Comparison of ENCODE assay signal across 23 cellular contexts in the genomic region with DNA sequence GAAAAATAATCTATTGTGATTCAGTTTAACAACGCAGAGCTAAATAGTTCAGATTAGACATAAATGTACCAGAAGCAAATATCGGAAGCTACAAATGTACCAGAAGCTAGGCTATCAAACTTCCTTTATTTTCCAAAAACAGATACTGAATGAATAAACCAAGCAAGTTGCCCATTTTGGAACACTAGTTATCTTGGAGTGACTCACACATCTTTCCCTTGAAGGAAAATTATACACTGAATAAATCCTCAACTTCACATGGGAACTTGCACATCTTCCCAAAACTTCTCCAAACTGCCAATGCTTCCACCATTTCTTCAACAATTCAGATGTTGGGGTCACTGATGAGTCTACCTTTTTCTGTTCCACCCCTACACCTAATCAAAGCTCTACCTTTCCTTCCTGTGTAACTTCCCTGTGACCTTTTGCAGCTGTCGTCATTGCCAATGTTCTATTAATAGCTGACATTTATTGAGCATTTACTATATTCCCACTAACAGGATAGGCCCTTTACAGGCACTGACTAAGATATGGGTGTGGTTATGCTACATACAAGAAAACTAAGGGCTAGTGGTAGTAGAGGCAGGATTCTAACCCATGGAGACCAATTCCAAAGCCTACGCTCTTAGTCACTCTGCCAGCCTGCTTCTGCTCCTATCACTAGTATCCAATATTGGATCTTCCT. TPM values are rescaled to one million over a fixed set of nuclear protein-coding genes. Genes with fewer than 3 reads are reported as not detected.
DNase-seq lines count a peak whose midpoint lies in the region; ATAC-seq and TF ChIP-seq lines count a peak whose summit lies in the region.
"Had no signal": no experiment of that assay in that cellular context is flagged by ENCODE, and none has a peak within 500 bp of the region (broad histone marks: within the 10 kb centered on the region; RNA-seq: fewer than 3 reads in every experiment).

No MANE protein-coding gene starts in this region.

- TF ChIP-seq CTCF in endodermal cell (conservative IDR thresholded peaks at IDR 0.05) (no peak), right lobe of liver (IDR thresholded peaks at IDR 0.05) (no peak)

- intact Hi-C loops in right lobe of liver (cut with DNase I) = no loop called here

- H3K36me3 ChIP-seq in endodermal cell (ENCODE audit: control insufficient read depth, insufficient read depth, low read length) (no peaks in the 10 kb centered on the region), right lobe of liver (no peaks in the 10 kb centered on the region)
- H3K36me3 ChIP-seq: BLaER1 had no signal

- H3K36me3 Mint-ChIP-seq in endodermal cell (ENCODE audit: low read depth) = no peaks in the 10 kb centered on the region
- H3K36me3 Mint-ChIP-seq in stimulated activated memory B cell treated with anti-CD40 and anti-IgM and Interleukin-4, amounts not matched to agents 10 μg/mL and 1 μg/mL and 100 μg/mL, for 72 hours = no peaks in the 10 kb centered on the region
- no peaks in the 10 kb centered on the region for H3K36me3 Mint-ChIP-seq in T-helper 2 cell treated with Interferon-gamma antibody and Interleukin-4, amounts not matched to agents 5 μg/mL and 100 μg/mL, for 36 hours (ENCODE audit: low read depth)
- H3K36me3 Mint-ChIP-seq: CD14-positive monocyte; CD4-positive, alpha-beta memory T cell; CD4-positive, CD25-positive, alpha-beta regulatory T cell; CD8-positive, alpha-beta memory T cell had no signal

- H3K27me3 ChIP-seq in endodermal cell (ENCODE audit: control insufficient read depth, insufficient read depth, low read length, poor library complexity, severe bottlenecking) (no peaks in the 10 kb centered on the region), right lobe of liver (no peaks in the 10 kb centered on the region)
- H3K27me3 ChIP-seq: BE2C, BLaER1 had no signal

- H3K27ac Mint-ChIP-seq in endodermal cell = no peak overlapping the region
- no peak overlapping the region for H3K27ac Mint-ChIP-seq in stimulated activated memory B cell treated with anti-CD40 and anti-IgM and Interleukin-4, amounts not matched to agents 10 μg/mL and 1 μg/mL and 100 μg/mL, for 72 hours
- no peak overlapping the region for H3K27ac Mint-ChIP-seq in T-helper 2 cell treated with Interferon-gamma antibody and Interleukin-4, amounts not matched to agents 5 μg/mL and 100 μg/mL, for 36 hours
- H3K27ac Mint-ChIP-seq: CD14-positive monocyte; CD4-positive, alpha-beta memory T cell; CD4-positive, CD25-positive, alpha-beta regulatory T cell had no signal

- H3K27ac ChIP-seq in endodermal cell (ENCODE audit: low read depth, low read length) = no peak overlapping the region
- peak overlapping the region in 1 of 3 donors; percentile 23 for H3K27ac ChIP-seq in right lobe of liver
- H3K27ac ChIP-seq: BLaER1 had no signal

- no peak overlapping the region for H3K4me3 Mint-ChIP-seq in endodermal cell
- H3K4me3 Mint-ChIP-seq in stimulated activated memory B cell treated with anti-CD40 and anti-IgM and Interleukin-4, amounts not matched to agents 10 μg/mL and 1 μg/mL and 100 μg/mL, for 72 hours = no peak overlapping the region
- H3K4me3 Mint-ChIP-seq in T-helper 2 cell treated with Interferon-gamma antibody and Interleukin-4, amounts not matched to agents 5 μg/mL and 100 μg/mL, for 36 hours = no peak overlapping the region
- H3K4me3 Mint-ChIP-seq: CD14-positive monocyte; CD4-positive, alpha-beta memory T cell; CD4-positive, CD25-positive, alpha-beta regulatory T cell; CD8-positive, alpha-beta memory T cell had no signal

- H3K27me3 Mint-ChIP-seq in endodermal cell (ENCODE audit: insufficient read depth) = no peaks in the 10 kb centered on the region
- peaks cover 8% of the 10 kb centered on the region for H3K27me3 Mint-ChIP-seq in stimulated activated memory B cell treated with anti-CD40 and anti-IgM and Interleukin-4, amounts not matched to agents 10 μg/mL and 1 μg/mL and 100 μg/mL, for 72 hours
- H3K27me3 Mint-ChIP-seq in T-helper 2 cell treated with Interferon-gamma antibody and Interleukin-4, amounts not matched to agents 5 μg/mL and 100 μg/mL, for 36 hours (ENCODE audit: low read depth) = no peaks in the 10 kb centered on the region

- TF ChIP-seq POLR2A in right lobe of liver (IDR thresholded peaks at IDR 0.05) = no peak

- 96 to 97% methylated on average over 2 to 4 of the region's 4 CpGs for WGBS in endodermal cell (ENCODE audit: insufficient coverage in 1 of 2, insufficient read length in 1 of 2), 2 experiments
- WGBS in right lobe of liver (ENCODE audit: insufficient coverage, low coverage, low lambda C conversion rate, missing lambda C conversion rate) = 67% methylated on average over 4 of the region's 4 CpGs

- no peak overlapping the region for H3K9ac ChIP-seq in endodermal cell (ENCODE audit: extremely low read depth, low read length, poor library complexity, severe bottlenecking)
- H3K9ac ChIP-seq: BLaER1 had no signal

- H3K4me3 ChIP-seq in endodermal cell (ENCODE audit: low read length) = peak overlapping the region; percentile 20
- no peak overlapping the region for H3K4me3 ChIP-seq in right lobe of liver
- H3K4me3 ChIP-seq: BLaER1, GM12878 had no signal

- peaks cover 16% of the 10 kb centered on the region for H3K4me1 Mint-ChIP-seq in endodermal cell
- no peaks in the 10 kb centered on the region for H3K4me1 Mint-ChIP-seq in stimulated activated memory B cell treated with anti-CD40 and anti-IgM and Interleukin-4, amounts not matched to agents 10 μg/mL and 1 μg/mL and 100 μg/mL, for 72 hours
- no peaks in the 10 kb centered on the region for H3K4me1 Mint-ChIP-seq in T-helper 2 cell treated with Interferon-gamma antibody and Interleukin-4, amounts not matched to agents 5 μg/mL and 100 μg/mL, for 36 hours (ENCODE audit: low read depth)
- H3K4me1 Mint-ChIP-seq: CD14-positive monocyte; CD4-positive, alpha-beta memory T cell; CD4-positive, CD25-positive, alpha-beta regulatory T cell; CD8-positive, alpha-beta memory T cell had no signal

- DNase-seq in endodermal cell = no peak
- DNase-seq in right lobe of liver = no peak
- DNase-seq in midbrain (lab: John Stamatoyannopoulos, UW) = no peak
- DNase-seq in T-helper 2 cell treated with Interferon-gamma antibody and Interleukin-4, amounts not matched to agents 5 μg/mL and 100 μg/mL, for 36 hours (ENCODE audit: low spot score) = no peak
- DNase-seq: 8988T; ACHN; BE2C; C1 segment of cervical spinal cord; CD4-positive, alpha-beta memory T cell; CD4-positive, CD25-positive, alpha-beta regulatory T cell; CD8-positive, alpha-beta memory T cell; DMS 273 treated with DMSO at 0.1 percent for 48 hours; DMS153; DMS53; DMS79; DND-41; EL; GDM1 had no signal

- ATAC-seq in right lobe of liver = peak in 3 of 4 donors; percentile 17 to 64 (median 47)
- no peak for ATAC-seq in stimulated activated memory B cell treated with anti-CD40 and anti-IgM and Interleukin-4, amounts not matched to agents 10 μg/mL and 1 μg/mL and 100 μg/mL, for 72 hours
- ATAC-seq: GM12878 had no signal

- H3K9me3 Mint-ChIP-seq in endodermal cell = no peaks in the 10 kb centered on the region
- H3K9me3 Mint-ChIP-seq in stimulated activated memory B cell treated with anti-CD40 and anti-IgM and Interleukin-4, amounts not matched to agents 10 μg/mL and 1 μg/mL and 100 μg/mL, for 72 hours = no peaks in the 10 kb centered on the region
- no peaks in the 10 kb centered on the region for H3K9me3 Mint-ChIP-seq in T-helper 2 cell treated with Interferon-gamma antibody and Interleukin-4, amounts not matched to agents 5 μg/mL and 100 μg/mL, for 36 hours
- H3K9me3 Mint-ChIP-seq: CD4-positive, alpha-beta memory T cell had no signal

- H3K4me1 ChIP-seq in endodermal cell (ENCODE audit: control insufficient read depth, insufficient read depth, low read length) (peaks cover 3% of the 10 kb centered on the region), right lobe of liver (no peaks in the 10 kb centered on the region)
- H3K4me1 ChIP-seq: BE2C, BLaER1 had no signal

- no peaks in the 10 kb centered on the region for H3K9me3 ChIP-seq in endodermal cell (ENCODE audit: control insufficient read depth, low read length)
- H3K9me3 ChIP-seq in right lobe of liver = no peaks in the 10 kb centered on the region
- H3K9me3 ChIP-seq: BE2C, BLaER1 had no signal

RNA-seq across cellular contexts. Expression of a gene that starts 22.7 kb away (rescaled TPM):
- total RNA-seq in endodermal cell (1 to 10 TPM; 3.9 to 8.5 TPM), right lobe of liver (10 to 100 TPM; 11.9 to 35.7 (median 18.9) TPM)
- 5.9 TPM for polyA plus RNA-seq in endodermal cell (2013, experiment 1 of 2)
- polyA plus RNA-seq in endodermal cell (2013, experiment 2 of 2) = 4.8 TPM
- total RNA-seq: A673; CD4-positive, alpha-beta memory T cell; CD4-positive, CD25-positive, alpha-beta regulatory T cell; CD8-positive, alpha-beta memory T cell had no signal
- polyA plus RNA-seq: CD14-positive monocyte; CD4-positive, alpha-beta memory T cell; CD4-positive, CD25-positive, alpha-beta regulatory T cell; CD8-positive, alpha-beta memory T cell; GM12878 had no signal
